In the genomic region with DNA sequence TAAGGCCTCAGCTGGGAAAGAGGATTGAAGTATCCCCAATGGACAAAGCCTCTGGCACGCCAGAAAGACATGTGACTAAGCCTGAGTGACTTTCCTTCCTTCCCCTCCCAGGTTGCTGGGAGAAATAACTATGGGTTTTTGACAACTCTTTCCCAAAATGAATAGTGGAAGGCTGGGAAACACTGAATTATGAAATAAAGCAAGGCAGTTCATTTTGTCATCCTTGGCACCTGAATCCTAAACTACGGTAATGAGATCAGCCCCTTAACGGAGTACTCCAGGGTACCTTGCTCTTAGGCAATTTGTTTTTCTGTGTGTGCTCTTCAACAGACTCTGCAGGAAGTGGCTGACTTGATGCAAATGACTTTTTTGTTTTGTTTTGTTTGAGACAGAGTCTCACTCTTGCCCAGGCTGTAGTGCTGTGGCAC, we compare ENCODE assay signal across 9 cellular contexts.
DNase-seq lines count a peak whose midpoint lies in the region; ATAC-seq, FAIRE-seq and TF ChIP-seq lines count a peak whose summit lies in the region.
"Had no signal": no experiment of that assay in that cellular context is flagged by ENCODE, and none has a peak within 500 bp of the region (broad histone marks: within the 10 kb centered on the region; RNA-seq: fewer than 3 reads in every experiment).

No MANE protein-coding gene starts in this region.

- H3K4me3 ChIP-seq in lower lobe of right lung = no peak overlapping the region

- no peak for TF ChIP-seq CTCF in lower lobe of right lung (IDR thresholded peaks at IDR 0.05)

- H3K4me3 Mint-ChIP-seq in T-helper 17 cell = peak overlapping the region; percentile 94
- H3K4me3 Mint-ChIP-seq: dendritic cell treated with granulocyte-macrophage colony-stimulating factor and Interleukin-4, amounts not matched to agents 40 ng/mL and 50 ng/mL, for 4 days had no signal

- no peaks in the 10 kb centered on the region for H3K27me3 Mint-ChIP-seq in T-helper 17 cell
- H3K27me3 Mint-ChIP-seq: dendritic cell treated with granulocyte-macrophage colony-stimulating factor and Interleukin-4, amounts not matched to agents 40 ng/mL and 50 ng/mL, for 4 days had no signal

- peak; percentile 78 for ATAC-seq in GM18511 (IDR thresholded peaks at IDR 0.05; ENCODE audit: unreplicated experiment)
- peak; percentile 83 for ATAC-seq in GM21825 (IDR thresholded peaks at IDR 0.05; ENCODE audit: unreplicated experiment)
- peak; percentile 81 for ATAC-seq in T-helper 17 cell
- peak; percentile 25 to 45 for ATAC-seq in lower lobe of right lung

- no peaks in the 10 kb centered on the region for H3K36me3 Mint-ChIP-seq in T-helper 17 cell (ENCODE audit: low read depth)

- H3K36me3 ChIP-seq in lower lobe of right lung = no peaks in the 10 kb centered on the region

- H3K4me1 Mint-ChIP-seq in T-helper 17 cell = peaks cover 37% of the 10 kb centered on the region

- no peak for DNase-seq in T-helper 17 cell
- DNase-seq in lower lobe of right lung = no peak
- no peak for DNase-seq in DMS 273 (lab: John Stamatoyannopoulos, UW; ENCODE audit: unreplicated experiment)
- no peak for DNase-seq in urothelium cell line (ENCODE audit: low spot score)
- DNase-seq in stimulated activated naive CD4-positive, alpha-beta T cell treated with Interleukin-2 at 50 U/mL for 16 hours (lab: John Stamatoyannopoulos, UW) = no peak
- DNase-seq in NK-92 treated with Interleukin-12 subunit alpha and Interleukin-12 subunit beta, amount 100 ng/mL, for 24 hours (lab: John Stamatoyannopoulos, UW) = no peak

- H3K27ac Mint-ChIP-seq in T-helper 17 cell = peak overlapping the region; percentile 96
- H3K27ac Mint-ChIP-seq: dendritic cell treated with granulocyte-macrophage colony-stimulating factor and Interleukin-4, amounts not matched to agents 40 ng/mL and 50 ng/mL, for 4 days had no signal

- peaks cover 13% of the 10 kb centered on the region for H3K4me1 ChIP-seq in lower lobe of right lung

- intact Hi-C loops in lower lobe of right lung (cut with DNase I) = no loop called here

- H3K27ac ChIP-seq in lower lobe of right lung = peak overlapping the region; percentile 13

- no peaks in the 10 kb centered on the region for H3K27me3 ChIP-seq in lower lobe of right lung (ENCODE audit: low read depth)

- no peaks in the 10 kb centered on the region for H3K9me3 ChIP-seq in T-helper 17 cell (ENCODE audit: control insufficient read depth, low read length, poor library complexity, severe bottlenecking)
- H3K9me3 ChIP-seq in lower lobe of right lung = no peaks in the 10 kb centered on the region

- no peak for FAIRE-seq in urothelium cell line (lab: Jason Lieb, UNC)
